ENCODE assay signal across 8 cellular contexts in genomic region chr9:21455320-21455719, GRCh38. TPM values are rescaled to one million over a fixed set of nuclear protein-coding genes. Genes with fewer than 3 reads are reported as not detected.
DNase-seq lines count a peak whose midpoint lies in the region; ATAC-seq, FAIRE-seq and TF ChIP-seq lines count a peak whose summit lies in the region.

No MANE protein-coding gene starts in this region.

- no peak for TF ChIP-seq POLR2A in GM12891 (IDR thresholded peaks at IDR 0.05; ENCODE audit: low read depth, low read length)

- peak; percentile 83 for ATAC-seq in HG02870 (IDR thresholded peaks at IDR 0.05; ENCODE audit: unreplicated experiment)
- peak; percentile 81 for ATAC-seq in mucosa of descending colon

- H3K9me3 ChIP-seq in mucosa of descending colon: no peaks in the 10 kb centered on the region

- DNase-seq in AG09319 (ENCODE audit: extremely low read depth, low read depth) (no peak), GM13977 (ENCODE audit: low spot score) (peak; percentile 35), NCI-H82 treated with DMSO at 0.1 percent for 48 hours (lab: John Stamatoyannopoulos, UW; ENCODE audit: unreplicated experiment) (peak; percentile 1), cerebellar cortex (ENCODE audit: low spot score) (peak; percentile 29), mucosa of descending colon (peak in 1 of 3 donors; percentile 19), GM12891 (ENCODE audit: insufficient read length, low spot score) (no peak), SHP77 (lab: John Stamatoyannopoulos, UW) (no peak)

- TF ChIP-seq CTCF in AG09319 (IDR thresholded peaks at IDR 0.05; ENCODE audit: low read depth, low read length) (peak; percentile 64), GM13977 (IDR thresholded peaks at IDR 0.05; ENCODE audit: extremely low read depth, insufficient read depth, missing control alignments) (peak; percentile 81), mucosa of descending colon (IDR thresholded peaks at IDR 0.05) (peak; percentile 43)

- H3K4me3 ChIP-seq in mucosa of descending colon: no peak overlapping the region

- no peaks in the 10 kb centered on the region for H3K36me3 ChIP-seq in mucosa of descending colon (ENCODE audit: low read depth)

- FAIRE-seq in GM12891 (lab: Jason Lieb, UNC): no peak

- in situ Hi-C loops in GM13977 (cut with MboI; ENCODE audit: low pct_unique_long_range_greater_than_20kb, low sequenced_read_pairs, unreplicated experiment): no loop called here

- intact Hi-C loops in mucosa of descending colon (cut with DNase I, micrococcal nuclease): no loop called here

- no peaks in the 10 kb centered on the region for H3K4me1 ChIP-seq in mucosa of descending colon (ENCODE audit: low read depth)

TF ChIP-seq in GM12891, 5 proteins besides CTCF, POLR2A, EP300 and RAD21:
- TF ChIP-seq POU2F2 (IDR thresholded peaks at IDR 0.05; ENCODE audit: low read depth, low read length) (no peak), POLR2AphosphoS5 (IDR thresholded peaks at IDR 0.05; ENCODE audit: low read depth, low read length) (no peak), PAX5 (IDR thresholded peaks at IDR 0.05; ENCODE audit: insufficient read depth, low read length, severe bottlenecking) (no peak), TAF1 (IDR thresholded peaks at IDR 0.05; ENCODE audit: low read depth, low read length) (no peak), SPI1 (IDR thresholded peaks at IDR 0.05; ENCODE audit: low read depth, low read length) (no peak)

RNA-seq across cellular contexts. Expression of gene IFNA1, which starts 15.1 kb away (rescaled TPM):
- total RNA-seq in mucosa of descending colon: not detected
- not detected for polyA plus RNA-seq in GM12891 (2012; ENCODE audit: low read depth, missing spikeins)

RNA-seq across cellular contexts. Expression of gene IFNE, which starts 26.8 kb away (rescaled TPM):
- total RNA-seq in mucosa of descending colon: not detected
- polyA plus RNA-seq in GM12891 (2012; ENCODE audit: low read depth, missing spikeins): not detected

RNA-seq across cellular contexts. Expression of gene IFNA8, which starts 46.4 kb away (rescaled TPM):
- not detected for total RNA-seq in mucosa of descending colon
- not detected for polyA plus RNA-seq in GM12891 (2012; ENCODE audit: low read depth, missing spikeins)

Comparison
In these comparisons a context has a peak if more than half of its experiments do, and no peak if none do; other contexts are left out.
1. DNase-seq: peak in GM13977 (single experiment), NCI-H82 treated with DMSO at 0.1 percent for 48 hours (single experiment) and cerebellar cortex (single experiment); none in AG09319 (single experiment), GM12891 (single experiment) and SHP77 (0 of 2).
2. Peak in every context shown above with its lines, with median percentiles within 50 percentile points of each other: CTCF ChIP-seq.